ENCODE assay signal across 8 cellular contexts in genomic region chr2:160367887-160368286, GRCh38.
DNase-seq lines count a peak whose midpoint lies in the region; ATAC-seq and TF ChIP-seq lines count a peak whose summit lies in the region.

No MANE protein-coding gene starts in this region.

- peaks cover 78% of the 10 kb centered on the region for H3K4me1 Mint-ChIP-seq in activated naive CD8-positive, alpha-beta T cell treated with anti-CD3 and anti-CD28 coated beads, Interleukin-2, amount 50 U/mL, for 24 hours

- peak overlapping the region; percentile 60 for H3K4me3 Mint-ChIP-seq in activated naive CD8-positive, alpha-beta T cell treated with anti-CD3 and anti-CD28 coated beads, Interleukin-2, amount 50 U/mL, for 24 hours

- H3K27ac Mint-ChIP-seq in activated naive CD8-positive, alpha-beta T cell treated with anti-CD3 and anti-CD28 coated beads, Interleukin-2, amount 50 U/mL, for 24 hours, result peak overlapping the region; percentile 76

- no peak for TF ChIP-seq CTCF in right lobe of liver (IDR thresholded peaks at IDR 0.05)
- no peak for TF ChIP-seq CTCF in GM10248 (IDR thresholded peaks at IDR 0.05; ENCODE audit: control extremely low read depth, extremely low read depth, low read depth, missing control alignments)

- peaks cover 20% of the 10 kb centered on the region for H3K36me3 Mint-ChIP-seq in activated naive CD8-positive, alpha-beta T cell treated with anti-CD3 and anti-CD28 coated beads, Interleukin-2, amount 50 U/mL, for 24 hours (ENCODE audit: low read depth)

- H3K9me3 ChIP-seq in HUES48 (ENCODE audit: control insufficient read depth, insufficient read depth, low read length) (no peaks in the 10 kb centered on the region), right lobe of liver (no peaks in the 10 kb centered on the region)

- H3K9me3 Mint-ChIP-seq in activated naive CD8-positive, alpha-beta T cell treated with anti-CD3 and anti-CD28 coated beads, Interleukin-2, amount 50 U/mL, for 24 hours, result no peaks in the 10 kb centered on the region

- H3K9ac ChIP-seq in HUES48 (ENCODE audit: low read depth, low read length), result no peak overlapping the region

- ATAC-seq in activated naive CD8-positive, alpha-beta T cell treated with anti-CD3 and anti-CD28 coated beads, Interleukin-2, amount 50 U/mL, for 24 hours, result peak; percentile 91
- ATAC-seq in right lobe of liver, result peak; percentile 53 to 71 (median 56)

- peaks cover 48% of the 10 kb centered on the region for H3K4me1 ChIP-seq in HUES48 (ENCODE audit: control insufficient read depth, insufficient read depth, low read length)
- H3K4me1 ChIP-seq in right lobe of liver, result peaks cover 0 to 3% (median 1%) of the 10 kb centered on the region in 4 donors

- H3K27me3 Mint-ChIP-seq in activated naive CD8-positive, alpha-beta T cell treated with anti-CD3 and anti-CD28 coated beads, Interleukin-2, amount 50 U/mL, for 24 hours, result no peaks in the 10 kb centered on the region

- H3K27ac ChIP-seq in HUES48 (ENCODE audit: low read depth, low read length) (peak overlapping the region; percentile 2), right lobe of liver (no peak overlapping the region)

- POLR2A ChIA-PET in GM10248 (lab: Yijun Ruan, JAX), result no interaction called here

- DNase-seq in DMS 273 (lab: John Stamatoyannopoulos, UW; ENCODE audit: unreplicated experiment) (peak; percentile 72), right lobe of liver (no peak), SW 1271 (lab: John Stamatoyannopoulos, UW) (no peak), amygdala (lab: John Stamatoyannopoulos, UW) (no peak), SHP77 (lab: John Stamatoyannopoulos, UW) (no peak), GM10248 (ENCODE audit: extremely low spot score) (no peak)
- DNase-seq in activated naive CD8-positive, alpha-beta T cell treated with anti-CD3 and anti-CD28 coated beads, Interleukin-2, amount 50 U/mL, for 24 hours, result no peak

- 66% methylated on average over 6 of the region's 7 CpGs for WGBS in right lobe of liver (ENCODE audit: insufficient coverage, low coverage, low lambda C conversion rate, missing lambda C conversion rate)

- H3K4me3 ChIP-seq in HUES48 (ENCODE audit: low read depth, low read length) (no peak overlapping the region), right lobe of liver (no peak overlapping the region)

- intact Hi-C loops in right lobe of liver (cut with DNase I), result no loop called here

- CTCF ChIA-PET in GM10248 (lab: Yijun Ruan, JAX), result interaction anchor here (1.3 kb wide), 1 partner anchor 10 kb away, joined by 3 read pairs; no protein-coding TSS in a partner anchor

- no peaks in the 10 kb centered on the region for H3K27me3 ChIP-seq in HUES48 (ENCODE audit: control insufficient read depth, insufficient read depth, low read length)
- no peaks in the 10 kb centered on the region for H3K27me3 ChIP-seq in right lobe of liver

- no peaks in the 10 kb centered on the region for H3K36me3 ChIP-seq in HUES48 (ENCODE audit: control insufficient read depth, insufficient read depth, low read length)
- H3K36me3 ChIP-seq in right lobe of liver, result no peaks in the 10 kb centered on the region

- TF ChIP-seq POLR2A in right lobe of liver (IDR thresholded peaks at IDR 0.05), result no peak
